In the genomic region with DNA sequence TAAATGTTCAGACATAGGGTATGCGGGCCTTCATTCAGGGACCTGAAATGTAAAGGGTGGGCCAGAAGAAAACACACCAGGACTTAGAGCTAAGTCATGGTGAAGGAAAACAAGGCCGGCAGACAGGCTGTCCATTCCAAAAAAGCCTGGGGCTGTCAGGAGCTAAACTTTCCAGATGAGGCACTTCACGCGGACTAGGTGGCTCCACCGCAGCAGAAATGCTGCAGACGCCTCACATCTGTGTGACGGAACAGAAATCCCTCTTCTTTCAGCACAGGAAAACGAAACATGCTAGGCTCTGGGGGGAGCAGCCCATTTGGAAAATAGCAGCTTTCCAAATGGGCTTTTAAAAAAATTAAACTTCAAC, we compare ENCODE assay signal across 17 cellular contexts.
DNase-seq lines count a peak whose midpoint lies in the region; ATAC-seq, FAIRE-seq and TF ChIP-seq lines count a peak whose summit lies in the region.
"Had no signal": no experiment of that assay in that cellular context is flagged by ENCODE, and none has a peak within 500 bp of the region (broad histone marks: within the 10 kb centered on the region; RNA-seq: fewer than 3 reads in every experiment).

No MANE protein-coding gene starts in this region.

- ATAC-seq in HG03354 (IDR thresholded peaks at IDR 0.05; ENCODE audit: poor library complexity, severe bottlenecking, unreplicated experiment) = no peak
- ATAC-seq in GM21576 (IDR thresholded peaks at IDR 0.05; ENCODE audit: unreplicated experiment) = no peak

- FAIRE-seq in H54 (lab: Jason Lieb, UNC) = peak; percentile 11
- FAIRE-seq: HTR-8/SVneo had no signal

- no peak for TF ChIP-seq CTCF in GM10266 (IDR thresholded peaks at IDR 0.05; ENCODE audit: control insufficient read depth, insufficient read depth, low read depth, missing control alignments)

- TF ChIP-seq POLR2A in H54 (IDR thresholded peaks at IDR 0.05; ENCODE audit: low read depth, low read length) = no peak

- DNase-seq in AG08395 (ENCODE audit: low spot score) (peak; percentile 57), H54 (ENCODE audit: insufficient read length, low spot score) (no peak), amniotic epithelial cell (ENCODE audit: low read depth) (peak; percentile 30), islet precursor cell (peak; percentile 92), GM10266 (ENCODE audit: extremely low spot score) (no peak)
- DNase-seq in activated CD4-positive, CD25-positive, alpha-beta regulatory T cell (lab: John Stamatoyannopoulos, UW) = no peak
- DNase-seq: activated gamma-delta T cell, AML-193, anterior cingulate cortex, dermis blood vessel endothelial cell, left cardiac atrium, NCI-H82, posterior cingulate gyrus, RPMI8226 had no signal

Comparison
In these comparisons a context has a peak if more than half of its experiments do, and no peak if none do; other contexts are left out.
1. DNase-seq: peak in AG08395 (single experiment), amniotic epithelial cell (single experiment) and islet precursor cell (single experiment); none in H54 (single experiment), GM10266 (single experiment) and activated CD4-positive, CD25-positive, alpha-beta regulatory T cell (0 of 4).